In the genomic region with DNA sequence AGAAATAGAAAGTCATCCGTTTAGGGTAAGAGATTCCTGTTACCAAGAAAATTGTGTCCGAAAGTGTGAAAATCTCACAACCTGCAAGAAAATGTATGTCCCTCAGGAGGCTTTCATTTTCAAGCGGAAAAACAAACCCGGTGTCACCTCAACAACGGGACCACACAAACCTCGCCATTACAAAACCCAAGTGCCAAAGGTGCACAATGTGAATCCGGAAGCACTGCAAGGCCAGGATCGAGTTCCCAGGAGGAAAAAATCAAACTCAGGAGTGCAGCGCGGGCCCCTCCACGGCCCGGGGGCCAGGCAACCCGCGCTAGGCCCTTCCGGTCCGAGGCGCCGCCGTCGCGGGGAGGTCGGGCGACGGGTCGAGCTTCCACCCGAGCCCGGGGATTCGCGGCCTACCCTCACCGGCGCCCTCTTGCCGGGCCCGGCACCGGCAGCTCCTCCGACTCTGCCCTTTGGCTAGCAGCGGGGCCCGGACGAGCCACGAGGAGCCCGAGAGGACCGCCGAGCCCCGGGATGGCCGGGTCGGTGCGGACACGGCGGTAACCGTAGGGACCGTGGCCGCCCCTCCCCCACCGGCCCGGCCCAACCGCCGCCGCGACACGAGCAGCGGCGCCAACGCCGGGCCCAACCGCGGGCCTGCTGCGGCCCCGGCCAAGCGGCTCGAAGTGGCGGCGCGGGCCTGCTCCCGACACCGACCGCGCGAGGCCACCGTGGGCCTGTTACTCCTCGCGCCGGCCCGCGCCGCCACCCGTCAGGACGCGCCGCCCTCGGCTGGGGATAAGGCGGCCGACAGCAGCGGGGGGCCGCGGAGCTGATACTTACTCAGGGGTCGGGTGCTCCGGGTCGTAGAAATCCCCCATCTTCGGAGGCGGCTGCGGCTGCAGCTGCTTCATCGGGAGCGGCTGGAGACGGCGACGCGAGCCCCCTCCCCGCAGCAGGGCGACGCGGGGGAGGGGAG, we compare ENCODE assay signal across 1 cellular context.
TF ChIP-seq lines count a peak whose summit lies in the region.

No MANE protein-coding gene starts in this region.

TF ChIP-seq in GM12878, 131 proteins besides CTCF, POLR2A, EP300 and RAD21 (continued from another document):
- TF ChIP-seq WRNIP1 (IDR thresholded peaks at IDR 0.05; ENCODE audit: borderline replicate concordance, low read depth, low read length) (no peak), NRF1 (conservative IDR thresholded peaks at IDR 0.05; ENCODE audit: low read depth, low read length) (no peak), NR2F1 (conservative IDR thresholded peaks at IDR 0.05) (peak; percentile 73; the same call in 1 of the 2 replicates), FOXM1 (IDR thresholded peaks at IDR 0.05; ENCODE audit: low read depth, low read length) (0 out of 2 replicates have a peak, but pooled peaks have one; percentile 14), LARP7 (IDR thresholded peaks at IDR 0.05) (peak; percentile 98), CHD1 (IDR thresholded peaks at IDR 0.05; ENCODE audit: low read depth, low read length) (peak; percentile 92; the same call in 1 of the 2 replicates), SIN3A (IDR thresholded peaks at IDR 0.05; ENCODE audit: low read depth, low read length) (peak; percentile 73), CREB1 (IDR thresholded peaks at IDR 0.05; ENCODE audit: low read depth) (0 out of 2 replicates have a peak, but pooled peaks have one; percentile 47), BHLHE40 (IDR thresholded peaks at IDR 0.05; ENCODE audit: borderline replicate concordance in 1 of 2, low read depth in 2 of 2, low read length in 1 of 2) (peak in 1 of 2 experiments; percentile 61; a peak in 2 of 4 replicates), TCF3 (IDR thresholded peaks at IDR 0.05; ENCODE audit: borderline replicate concordance, insufficient read depth, low read depth, low read length) (0 out of 2 replicates have a peak, but pooled peaks have one; percentile 35), CREM (IDR thresholded peaks at IDR 0.05; ENCODE audit: low read depth) (0 out of 2 replicates have a peak, but pooled peaks have one; percentile 17), IKZF1 (conservative IDR thresholded peaks at IDR 0.05) (peak; percentile 80), GATAD2B (conservative IDR thresholded peaks at IDR 0.05; ENCODE audit: low read depth) (peak; percentile 98), TARDBP (IDR thresholded peaks at IDR 0.05; ENCODE audit: borderline replicate concordance) (0 out of 2 replicates have a peak, but pooled peaks have one; percentile 51), BACH1 (IDR thresholded peaks at IDR 0.05; ENCODE audit: borderline replicate concordance) (peak; percentile 24; the same call in 1 of the 2 replicates), DPF2 (IDR thresholded peaks at IDR 0.05) (peak; percentile 86), ZNF622 (IDR thresholded peaks at IDR 0.05) (no peak), PML (IDR thresholded peaks at IDR 0.05; ENCODE audit: low read length) (0 out of 2 replicates have a peak, but pooled peaks have one; percentile 15), CBX5 (IDR thresholded peaks at IDR 0.05; ENCODE audit: low read depth) (0 out of 2 replicates have a peak, but pooled peaks have one; percentile 38), ZSCAN29 (IDR thresholded peaks at IDR 0.05) (peak; percentile 24; the same call in 1 of the 2 replicates), TAF1 (IDR thresholded peaks at IDR 0.05; ENCODE audit: borderline replicate concordance, low read depth, low read length) (no peak), GABPA (IDR thresholded peaks at IDR 0.05; ENCODE audit: low read depth) (no peak), YY1 (IDR thresholded peaks at IDR 0.05; ENCODE audit: low read depth, low read length) (peak; percentile 76; the same call in 1 of the 2 replicates), ASH2L (IDR thresholded peaks at IDR 0.05; ENCODE audit: borderline replicate concordance, low read depth) (0 out of 2 replicates have a peak, but pooled peaks have one; percentile 42), STAT3 (IDR thresholded peaks at IDR 0.05; ENCODE audit: low read depth, low read length) (no peak)
- TF ChIP-seq, protein P1, sequence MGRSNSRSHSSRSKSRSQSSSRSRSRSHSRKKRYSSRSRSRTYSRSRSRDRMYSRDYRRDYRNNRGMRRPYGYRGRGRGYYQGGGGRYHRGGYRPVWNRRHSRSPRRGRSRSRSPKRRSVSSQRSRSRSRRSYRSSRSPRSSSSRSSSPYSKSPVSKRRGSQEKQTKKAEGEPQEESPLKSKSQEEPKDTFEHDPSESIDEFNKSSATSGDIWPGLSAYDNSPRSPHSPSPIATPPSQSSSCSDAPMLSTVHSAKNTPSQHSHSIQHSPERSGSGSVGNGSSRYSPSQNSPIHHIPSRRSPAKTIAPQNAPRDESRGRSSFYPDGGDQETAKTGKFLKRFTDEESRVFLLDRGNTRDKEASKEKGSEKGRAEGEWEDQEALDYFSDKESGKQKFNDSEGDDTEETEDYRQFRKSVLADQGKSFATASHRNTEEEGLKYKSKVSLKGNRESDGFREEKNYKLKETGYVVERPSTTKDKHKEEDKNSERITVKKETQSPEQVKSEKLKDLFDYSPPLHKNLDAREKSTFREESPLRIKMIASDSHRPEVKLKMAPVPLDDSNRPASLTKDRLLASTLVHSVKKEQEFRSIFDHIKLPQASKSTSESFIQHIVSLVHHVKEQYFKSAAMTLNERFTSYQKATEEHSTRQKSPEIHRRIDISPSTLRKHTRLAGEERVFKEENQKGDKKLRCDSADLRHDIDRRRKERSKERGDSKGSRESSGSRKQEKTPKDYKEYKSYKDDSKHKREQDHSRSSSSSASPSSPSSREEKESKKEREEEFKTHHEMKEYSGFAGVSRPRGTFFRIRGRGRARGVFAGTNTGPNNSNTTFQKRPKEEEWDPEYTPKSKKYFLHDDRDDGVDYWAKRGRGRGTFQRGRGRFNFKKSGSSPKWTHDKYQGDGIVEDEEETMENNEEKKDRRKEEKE (IDR thresholded peaks at IDR 0.05), result 0 out of 2 replicates have a peak, but pooled peaks have one; percentile 17
- TF ChIP-seq, protein P2, sequence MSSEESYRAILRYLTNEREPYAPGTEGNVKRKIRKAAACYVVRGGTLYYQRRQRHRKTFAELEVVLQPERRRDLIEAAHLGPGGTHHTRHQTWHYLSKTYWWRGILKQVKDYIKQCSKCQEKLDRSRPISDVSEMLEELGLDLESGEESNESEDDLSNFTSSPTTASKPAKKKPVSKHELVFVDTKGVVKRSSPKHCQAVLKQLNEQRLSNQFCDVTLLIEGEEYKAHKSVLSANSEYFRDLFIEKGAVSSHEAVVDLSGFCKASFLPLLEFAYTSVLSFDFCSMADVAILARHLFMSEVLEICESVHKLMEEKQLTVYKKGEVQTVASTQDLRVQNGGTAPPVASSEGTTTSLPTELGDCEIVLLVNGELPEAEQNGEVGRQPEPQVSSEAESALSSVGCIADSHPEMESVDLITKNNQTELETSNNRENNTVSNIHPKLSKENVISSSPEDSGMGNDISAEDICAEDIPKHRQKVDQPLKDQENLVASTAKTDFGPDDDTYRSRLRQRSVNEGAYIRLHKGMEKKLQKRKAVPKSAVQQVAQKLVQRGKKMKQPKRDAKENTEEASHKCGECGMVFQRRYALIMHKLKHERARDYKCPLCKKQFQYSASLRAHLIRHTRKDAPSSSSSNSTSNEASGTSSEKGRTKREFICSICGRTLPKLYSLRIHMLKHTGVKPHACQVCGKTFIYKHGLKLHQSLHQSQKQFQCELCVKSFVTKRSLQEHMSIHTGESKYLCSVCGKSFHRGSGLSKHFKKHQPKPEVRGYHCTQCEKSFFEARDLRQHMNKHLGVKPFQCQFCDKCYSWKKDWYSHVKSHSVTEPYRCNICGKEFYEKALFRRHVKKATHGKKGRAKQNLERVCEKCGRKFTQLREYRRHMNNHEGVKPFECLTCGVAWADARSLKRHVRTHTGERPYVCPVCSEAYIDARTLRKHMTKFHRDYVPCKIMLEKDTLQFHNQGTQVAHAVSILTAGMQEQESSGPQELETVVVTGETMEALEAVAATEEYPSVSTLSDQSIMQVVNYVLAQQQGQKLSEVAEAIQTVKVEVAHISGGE (CRISPR knock-in tag; IDR thresholded peaks at IDR 0.05), result peak; percentile 45; the same call in 1 of the 2 replicates
- TF ChIP-seq, protein P3, sequence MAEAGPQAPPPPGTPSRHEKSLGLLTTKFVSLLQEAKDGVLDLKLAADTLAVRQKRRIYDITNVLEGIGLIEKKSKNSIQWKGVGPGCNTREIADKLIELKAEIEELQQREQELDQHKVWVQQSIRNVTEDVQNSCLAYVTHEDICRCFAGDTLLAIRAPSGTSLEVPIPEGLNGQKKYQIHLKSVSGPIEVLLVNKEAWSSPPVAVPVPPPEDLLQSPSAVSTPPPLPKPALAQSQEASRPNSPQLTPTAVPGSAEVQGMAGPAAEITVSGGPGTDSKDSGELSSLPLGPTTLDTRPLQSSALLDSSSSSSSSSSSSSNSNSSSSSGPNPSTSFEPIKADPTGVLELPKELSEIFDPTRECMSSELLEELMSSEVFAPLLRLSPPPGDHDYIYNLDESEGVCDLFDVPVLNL (IDR thresholded peaks at IDR 0.05; ENCODE audit: low read depth, low read length), result no peak
- TF ChIP-seq, protein P4, sequence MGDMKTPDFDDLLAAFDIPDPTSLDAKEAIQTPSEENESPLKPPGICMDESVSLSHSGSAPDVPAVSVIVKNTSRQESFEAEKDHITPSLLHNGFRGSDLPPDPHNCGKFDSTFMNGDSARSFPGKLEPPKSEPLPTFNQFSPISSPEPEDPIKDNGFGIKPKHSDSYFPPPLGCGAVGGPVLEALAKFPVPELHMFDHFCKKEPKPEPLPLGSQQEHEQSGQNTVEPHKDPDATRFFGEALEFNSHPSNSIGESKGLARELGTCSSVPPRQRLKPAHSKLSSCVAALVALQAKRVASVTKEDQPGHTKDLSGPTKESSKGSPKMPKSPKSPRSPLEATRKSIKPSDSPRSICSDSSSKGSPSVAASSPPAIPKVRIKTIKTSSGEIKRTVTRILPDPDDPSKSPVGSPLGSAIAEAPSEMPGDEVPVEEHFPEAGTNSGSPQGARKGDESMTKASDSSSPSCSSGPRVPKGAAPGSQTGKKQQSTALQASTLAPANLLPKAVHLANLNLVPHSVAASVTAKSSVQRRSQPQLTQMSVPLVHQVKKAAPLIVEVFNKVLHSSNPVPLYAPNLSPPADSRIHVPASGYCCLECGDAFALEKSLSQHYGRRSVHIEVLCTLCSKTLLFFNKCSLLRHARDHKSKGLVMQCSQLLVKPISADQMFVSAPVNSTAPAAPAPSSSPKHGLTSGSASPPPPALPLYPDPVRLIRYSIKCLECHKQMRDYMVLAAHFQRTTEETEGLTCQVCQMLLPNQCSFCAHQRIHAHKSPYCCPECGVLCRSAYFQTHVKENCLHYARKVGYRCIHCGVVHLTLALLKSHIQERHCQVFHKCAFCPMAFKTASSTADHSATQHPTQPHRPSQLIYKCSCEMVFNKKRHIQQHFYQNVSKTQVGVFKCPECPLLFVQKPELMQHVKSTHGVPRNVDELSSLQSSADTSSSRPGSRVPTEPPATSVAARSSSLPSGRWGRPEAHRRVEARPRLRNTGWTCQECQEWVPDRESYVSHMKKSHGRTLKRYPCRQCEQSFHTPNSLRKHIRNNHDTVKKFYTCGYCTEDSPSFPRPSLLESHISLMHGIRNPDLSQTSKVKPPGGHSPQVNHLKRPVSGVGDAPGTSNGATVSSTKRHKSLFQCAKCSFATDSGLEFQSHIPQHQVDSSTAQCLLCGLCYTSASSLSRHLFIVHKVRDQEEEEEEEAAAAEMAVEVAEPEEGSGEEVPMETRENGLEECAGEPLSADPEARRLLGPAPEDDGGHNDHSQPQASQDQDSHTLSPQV (IDR thresholded peaks at IDR 0.05), result 0 out of 2 replicates have a peak, but pooled peaks have one; percentile 12
- TF ChIP-seq, protein P5, sequence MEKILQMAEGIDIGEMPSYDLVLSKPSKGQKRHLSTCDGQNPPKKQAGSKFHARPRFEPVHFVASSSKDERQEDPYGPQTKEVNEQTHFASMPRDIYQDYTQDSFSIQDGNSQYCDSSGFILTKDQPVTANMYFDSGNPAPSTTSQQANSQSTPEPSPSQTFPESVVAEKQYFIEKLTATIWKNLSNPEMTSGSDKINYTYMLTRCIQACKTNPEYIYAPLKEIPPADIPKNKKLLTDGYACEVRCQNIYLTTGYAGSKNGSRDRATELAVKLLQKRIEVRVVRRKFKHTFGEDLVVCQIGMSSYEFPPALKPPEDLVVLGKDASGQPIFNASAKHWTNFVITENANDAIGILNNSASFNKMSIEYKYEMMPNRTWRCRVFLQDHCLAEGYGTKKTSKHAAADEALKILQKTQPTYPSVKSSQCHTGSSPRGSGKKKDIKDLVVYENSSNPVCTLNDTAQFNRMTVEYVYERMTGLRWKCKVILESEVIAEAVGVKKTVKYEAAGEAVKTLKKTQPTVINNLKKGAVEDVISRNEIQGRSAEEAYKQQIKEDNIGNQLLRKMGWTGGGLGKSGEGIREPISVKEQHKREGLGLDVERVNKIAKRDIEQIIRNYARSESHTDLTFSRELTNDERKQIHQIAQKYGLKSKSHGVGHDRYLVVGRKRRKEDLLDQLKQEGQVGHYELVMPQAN (conservative IDR thresholded peaks at IDR 0.05), result peak; percentile 89
- TF ChIP-seq, protein P6, sequence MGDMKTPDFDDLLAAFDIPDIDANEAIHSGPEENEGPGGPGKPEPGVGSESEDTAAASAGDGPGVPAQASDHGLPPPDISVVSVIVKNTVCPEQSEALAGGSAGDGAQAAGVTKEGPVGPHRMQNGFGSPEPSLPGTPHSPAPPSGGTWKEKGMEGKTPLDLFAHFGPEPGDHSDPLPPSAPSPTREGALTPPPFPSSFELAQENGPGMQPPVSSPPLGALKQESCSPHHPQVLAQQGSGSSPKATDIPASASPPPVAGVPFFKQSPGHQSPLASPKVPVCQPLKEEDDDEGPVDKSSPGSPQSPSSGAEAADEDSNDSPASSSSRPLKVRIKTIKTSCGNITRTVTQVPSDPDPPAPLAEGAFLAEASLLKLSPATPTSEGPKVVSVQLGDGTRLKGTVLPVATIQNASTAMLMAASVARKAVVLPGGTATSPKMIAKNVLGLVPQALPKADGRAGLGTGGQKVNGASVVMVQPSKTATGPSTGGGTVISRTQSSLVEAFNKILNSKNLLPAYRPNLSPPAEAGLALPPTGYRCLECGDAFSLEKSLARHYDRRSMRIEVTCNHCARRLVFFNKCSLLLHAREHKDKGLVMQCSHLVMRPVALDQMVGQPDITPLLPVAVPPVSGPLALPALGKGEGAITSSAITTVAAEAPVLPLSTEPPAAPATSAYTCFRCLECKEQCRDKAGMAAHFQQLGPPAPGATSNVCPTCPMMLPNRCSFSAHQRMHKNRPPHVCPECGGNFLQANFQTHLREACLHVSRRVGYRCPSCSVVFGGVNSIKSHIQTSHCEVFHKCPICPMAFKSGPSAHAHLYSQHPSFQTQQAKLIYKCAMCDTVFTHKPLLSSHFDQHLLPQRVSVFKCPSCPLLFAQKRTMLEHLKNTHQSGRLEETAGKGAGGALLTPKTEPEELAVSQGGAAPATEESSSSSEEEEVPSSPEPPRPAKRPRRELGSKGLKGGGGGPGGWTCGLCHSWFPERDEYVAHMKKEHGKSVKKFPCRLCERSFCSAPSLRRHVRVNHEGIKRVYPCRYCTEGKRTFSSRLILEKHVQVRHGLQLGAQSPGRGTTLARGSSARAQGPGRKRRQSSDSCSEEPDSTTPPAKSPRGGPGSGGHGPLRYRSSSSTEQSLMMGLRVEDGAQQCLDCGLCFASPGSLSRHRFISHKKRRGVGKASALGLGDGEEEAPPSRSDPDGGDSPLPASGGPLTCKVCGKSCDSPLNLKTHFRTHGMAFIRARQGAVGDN (IDR thresholded peaks at IDR 0.05), result peak; percentile 57
